18 cellular contexts compared by ENCODE assay signal in genomic region chr2:180442860-180443644, GRCh38.
"Had no signal": no experiment of that assay in that cellular context is flagged by ENCODE, and none has a peak within 500 bp of the region (broad histone marks: within the 10 kb centered on the region; RNA-seq: fewer than 3 reads in every experiment).

No MANE protein-coding gene starts in this region.

- DNase-seq: activated CD4-positive, alpha-beta T cell treated with anti-CD3 and anti-CD28 coated beads for 48 hours; activated CD8-positive, alpha-beta memory T cell treated with anti-CD3 and anti-CD28 coated beads, Interleukin-2, amount 50 U/mL, for 48 hours; activated CD8-positive, alpha-beta T cell treated with anti-CD3 and anti-CD28 coated beads, Interleukin-2, amount 10 ng/mL, durations not matched to agents 7 days and 5 days; activated naive CD4-positive, alpha-beta T cell treated with anti-CD3 and anti-CD28 coated beads for 36 hours; central memory CD4-positive, alpha-beta T cell; effector CD8-positive, alpha-beta T cell; heart left ventricle; retina; stimulated activated CD4-positive, alpha-beta T cell treated with anti-CD3 and anti-CD28 coated beads, Interleukin-15, amount 100 ng/mL, for 24 hours; stimulated activated CD4-positive, alpha-beta T cell treated with anti-CD3 and anti-CD28 coated beads, Interleukin-4, amount 100 ng/mL, for 24 hours; stomach; SW 1271 had no signal

- H3K36me3 ChIP-seq: heart left ventricle, neural progenitor cell, stomach, thoracic aorta had no signal

- H3K36me3 Mint-ChIP-seq: neural progenitor cell had no signal

- FAIRE-seq: islet of Langerhans had no signal

- H3K27ac ChIP-seq: coronary artery, heart left ventricle, neural progenitor cell, parathyroid adenoma, stomach, thoracic aorta, VCaP had no signal

- H3K27ac Mint-ChIP-seq: activated CD8-positive, alpha-beta T cell treated with anti-CD3 and anti-CD28 coated beads, Interleukin-2, amount 10 ng/mL, durations not matched to agents 7 days and 5 days; activated naive CD4-positive, alpha-beta T cell treated with anti-CD3 and anti-CD28 coated beads for 36 hours; neural progenitor cell had no signal

- H3K27me3 ChIP-seq: heart left ventricle, neural progenitor cell, stomach had no signal

- H3K4me3 Mint-ChIP-seq: activated CD8-positive, alpha-beta T cell treated with anti-CD3 and anti-CD28 coated beads, Interleukin-2, amount 10 ng/mL, durations not matched to agents 7 days and 5 days; activated naive CD4-positive, alpha-beta T cell treated with anti-CD3 and anti-CD28 coated beads for 36 hours; neural progenitor cell had no signal

- ATAC-seq: activated CD8-positive, alpha-beta T cell treated with anti-CD3 and anti-CD28 coated beads, Interleukin-2, amount 10 ng/mL, durations not matched to agents 7 days and 5 days; heart left ventricle had no signal

- H3K9me3 Mint-ChIP-seq: activated naive CD4-positive, alpha-beta T cell treated with anti-CD3 and anti-CD28 coated beads for 36 hours; neural progenitor cell had no signal

- H3K4me3 ChIP-seq: coronary artery, heart left ventricle, neural progenitor cell, stomach, thoracic aorta had no signal

- H3K4me1 Mint-ChIP-seq: neural progenitor cell had no signal
